9 cellular contexts compared by ENCODE assay signal in the genomic region with DNA sequence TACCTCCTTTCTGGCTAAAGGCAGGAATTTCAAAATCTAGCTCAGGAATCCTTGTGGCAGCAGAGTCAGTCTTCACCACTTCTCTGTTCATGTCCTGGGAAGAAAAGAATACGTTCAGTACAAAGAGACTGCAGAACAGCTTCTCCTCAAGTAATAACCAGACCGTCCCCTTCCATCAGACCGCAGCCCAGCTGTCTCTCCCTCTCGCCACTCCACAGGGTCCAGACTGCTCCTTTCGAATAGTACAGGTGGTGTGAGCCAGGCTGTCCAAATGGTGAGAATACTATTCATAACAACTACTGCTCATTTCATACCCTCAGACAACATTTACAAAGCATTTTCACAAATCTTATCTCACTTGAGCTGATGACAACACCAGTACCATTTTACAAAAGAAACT. TPM values are rescaled to one million over a fixed set of nuclear protein-coding genes. Genes with fewer than 3 reads are reported as not detected.
A peak's percentile ranks its signal among the peaks of the same experiment; 100 is the strongest.
DNase-seq lines count a peak whose midpoint lies in the region; ATAC-seq and TF ChIP-seq lines count a peak whose summit lies in the region.
"Had no signal": no experiment of that assay in that cellular context is flagged by ENCODE, and none has a peak within 500 bp of the region (broad histone marks: within the 10 kb centered on the region; RNA-seq: fewer than 3 reads in every experiment).

No MANE protein-coding gene starts in this region.

- no peaks in the 10 kb centered on the region for H3K9me3 ChIP-seq in CD8-positive, alpha-beta memory T cell (ENCODE audit: low read length)
- no peaks in the 10 kb centered on the region for H3K9me3 ChIP-seq in OCI-LY3 (ENCODE audit: insufficient read depth, low read length)

- peak overlapping the region; percentile 77 for H3K9ac ChIP-seq in OCI-LY3 (ENCODE audit: low read length)

- peaks cover 46% of the 10 kb centered on the region for H3K36me3 ChIP-seq in CD8-positive, alpha-beta memory T cell (ENCODE audit: insufficient read depth, low read length)
- H3K36me3 ChIP-seq in OCI-LY3 (replicated peaks; ENCODE audit: low read depth, low read length): peaks cover 37% of the 10 kb centered on the region

- peak overlapping the region; percentile 86 for H3K4me2 ChIP-seq in OCI-LY3 (ENCODE audit: low read length)

- peak overlapping the region; percentile 93 to 100 (median 97) for H3K4me3 Mint-ChIP-seq in CD8-positive, alpha-beta memory T cell
- H3K4me3 Mint-ChIP-seq in osteocyte (ENCODE audit: unreplicated experiment): peak overlapping the region; percentile 98

- no peaks in the 10 kb centered on the region for H4K20me1 ChIP-seq in OCI-LY3 (ENCODE audit: insufficient read depth, low read length)

- peaks cover 13% of the 10 kb centered on the region for H3K79me2 ChIP-seq in OCI-LY3 (ENCODE audit: low read length)

- H3K27ac ChIP-seq in CD8-positive, alpha-beta memory T cell (ENCODE audit: low read depth, low read length): peak overlapping the region; percentile 96
- no peak overlapping the region for H3K27ac ChIP-seq in OCI-LY3 (ENCODE audit: low read length)

- no peak overlapping the region for H2AFZ ChIP-seq in OCI-LY3 (ENCODE audit: low read depth, low read length)

- CTCF ChIA-PET in CD8-positive, alpha-beta memory T cell (lab: Charles Lee): interaction anchor here (0.6 to 8.4 kb wide), 7 partner anchors 14 to 360 kb away, joined by 4 to 101 read pairs (median 6); partner anchors contain the start of genes APOA1, APOC3, BUD13 and SIK3

- no peaks in the 10 kb centered on the region for H3K27me3 ChIP-seq in CD8-positive, alpha-beta memory T cell (ENCODE audit: insufficient read depth, low read length, poor library complexity, severe bottlenecking)
- H3K27me3 ChIP-seq in OCI-LY3 (ENCODE audit: low read depth, low read length): no peaks in the 10 kb centered on the region

- H3K9me3 Mint-ChIP-seq in CD8-positive, alpha-beta memory T cell: no peaks in the 10 kb centered on the region
- H3K9me3 Mint-ChIP-seq in osteocyte (ENCODE audit: unreplicated experiment): no peaks in the 10 kb centered on the region

- POLR2A ChIA-PET in CD8-positive, alpha-beta memory T cell (lab: Charles Lee): interaction anchor here (0.7 to 3.2 kb wide), 9 partner anchors 14 to 445 kb away, joined by 3 to 24 read pairs (median 5); partner anchors contain the start of genes BUD13, PAFAH1B2 and PCSK7

- peak overlapping the region; percentile 93 for H3K4me3 ChIP-seq in CD8-positive, alpha-beta memory T cell (ENCODE audit: low read length)
- H3K4me3 ChIP-seq in OCI-LY3 (ENCODE audit: low read length) (peak overlapping the region; percentile 84), epithelial cell of esophagus (ENCODE audit: low read length) (peak overlapping the region; percentile 89)

- no peak for DNase-seq in CD8-positive, alpha-beta memory T cell
- no peak for DNase-seq in epithelial cell of esophagus (ENCODE audit: low read depth)
- no peak for DNase-seq in osteocyte (ENCODE audit: extremely low spot score, unreplicated experiment)
- DNase-seq in stimulated activated CD4-positive, alpha-beta T cell treated with anti-CD3 and anti-CD28 coated beads, Interleukin-2, amount 100 ng/mL, for 24 hours: no peak
- DNase-seq: left colon had no signal

- peaks cover 15 to 57% (median 38%) of the 10 kb centered on the region in 3 donors for H3K36me3 Mint-ChIP-seq in CD8-positive, alpha-beta memory T cell
- peaks cover 19% of the 10 kb centered on the region for H3K36me3 Mint-ChIP-seq in osteocyte (ENCODE audit: unreplicated experiment)

- no peaks in the 10 kb centered on the region for H3K27me3 Mint-ChIP-seq in CD8-positive, alpha-beta memory T cell
- no peaks in the 10 kb centered on the region for H3K27me3 Mint-ChIP-seq in osteocyte (ENCODE audit: unreplicated experiment)

- no peak for ATAC-seq in GM19035 (IDR thresholded peaks at IDR 0.05; ENCODE audit: unreplicated experiment)
- ATAC-seq in HG03045 (IDR thresholded peaks at IDR 0.05; ENCODE audit: unreplicated experiment): no peak
- ATAC-seq in HG02870 (IDR thresholded peaks at IDR 0.05; ENCODE audit: unreplicated experiment): no peak

- H3K4me1 Mint-ChIP-seq in CD8-positive, alpha-beta memory T cell: peaks cover 53 to 78% (median 66%) of the 10 kb centered on the region in 3 donors
- peaks cover 18% of the 10 kb centered on the region for H3K4me1 Mint-ChIP-seq in osteocyte (ENCODE audit: unreplicated experiment)

- peak overlapping the region; percentile 87 to 98 (median 94) for H3K27ac Mint-ChIP-seq in CD8-positive, alpha-beta memory T cell
- H3K27ac Mint-ChIP-seq in osteocyte (ENCODE audit: unreplicated experiment): peak overlapping the region; percentile 5

- peaks cover 29% of the 10 kb centered on the region for H3K4me1 ChIP-seq in CD8-positive, alpha-beta memory T cell (ENCODE audit: insufficient read depth, low read length)
- peaks cover 14% of the 10 kb centered on the region for H3K4me1 ChIP-seq in OCI-LY3 (ENCODE audit: low read length)

- TF ChIP-seq CTCF in OCI-LY3 (IDR thresholded peaks at IDR 0.05; ENCODE audit: low read depth, low read length) (no peak), epithelial cell of esophagus (IDR thresholded peaks at IDR 0.05; ENCODE audit: insufficient read depth, low read depth, low read length, missing control alignments) (no peak), osteocyte (IDR thresholded peaks at IDR 0.05) (no peak)

RNA-seq across cellular contexts. Expression of gene ZPR1, which starts 0.9 kb away (rescaled TPM):
- 100 to 1,000 TPM; 118 to 124 TPM for total RNA-seq in CD8-positive, alpha-beta memory T cell
- polyA plus RNA-seq in CD8-positive, alpha-beta memory T cell: 47.6 TPM
- total RNA-seq in osteocyte: 33.1 and 35.1 TPM in 2 replicates

RNA-seq across cellular contexts. Expression of gene APOA5, which starts 4.7 kb away (rescaled TPM):
- not detected for total RNA-seq in CD8-positive, alpha-beta memory T cell
- polyA plus RNA-seq in CD8-positive, alpha-beta memory T cell: not detected
- total RNA-seq in osteocyte: not detected in 2 replicates
- total RNA-seq: left colon had no signal

RNA-seq across cellular contexts. Expression of gene BUD13, which starts 14.2 kb away (rescaled TPM):
- total RNA-seq in CD8-positive, alpha-beta memory T cell: 10 to 100 TPM; 31.4 to 32.3 TPM
- 15.0 TPM for polyA plus RNA-seq in CD8-positive, alpha-beta memory T cell
- total RNA-seq in osteocyte: 13.1 and 15.2 TPM in 2 replicates

RNA-seq across cellular contexts. Expression of gene APOA4, which starts 36.1 kb away (rescaled TPM):
- not detected for total RNA-seq in CD8-positive, alpha-beta memory T cell
- polyA plus RNA-seq in CD8-positive, alpha-beta memory T cell: not detected
- not detected in 2 replicates for total RNA-seq in osteocyte
- total RNA-seq: left colon had no signal

RNA-seq across cellular contexts. Expression of gene APOC3, which starts 42.7 kb away (rescaled TPM):
- not detected for total RNA-seq in CD8-positive, alpha-beta memory T cell
- polyA plus RNA-seq in CD8-positive, alpha-beta memory T cell: not detected
- total RNA-seq in osteocyte: not detected in 2 replicates
- total RNA-seq: left colon had no signal
